ENCODE assay signal across 22 cellular contexts in genomic region chr18:25463726-25464125, GRCh38.
DNase-seq lines count a peak whose midpoint lies in the region; ATAC-seq, FAIRE-seq and TF ChIP-seq lines count a peak whose summit lies in the region.
"Had no signal": no experiment of that assay in that cellular context is flagged by ENCODE, and none has a peak within 500 bp of the region (broad histone marks: within the 10 kb centered on the region; RNA-seq: fewer than 3 reads in every experiment).

No MANE protein-coding gene starts in this region.

- no peak overlapping the region for H2AFZ ChIP-seq in K562 (ENCODE audit: low read depth, low read length)
- H2AFZ ChIP-seq: GM23338 had no signal

- H3K9me3 ChIP-seq in AG04450 (ENCODE audit: control insufficient read depth, insufficient read depth, low read length) (no peaks in the 10 kb centered on the region), HEK293 (ENCODE audit: control insufficient read depth, insufficient read depth, low read depth, low read length) (no peaks in the 10 kb centered on the region), K562 (replicated peaks; ENCODE audit: control insufficient read depth, insufficient read depth, low read depth, low read length) (no peaks in the 10 kb centered on the region), prostate gland (no peaks in the 10 kb centered on the region)
- H3K9me3 ChIP-seq: BLaER1 treated with 17β-estradiol and CSF1 and Interleukin-3, amounts not matched to agents 10 nM and 100 nM had no signal

- BruUV-seq in K562 (replicated peaks; lab: Mats Ljungman, UMichigan): no TSS peak

- no peak for TF ChIP-seq RAD21 in K562 (CRISPR knock-in tag; conservative IDR thresholded peaks at IDR 0.05 in 1 of 2, IDR thresholded peaks at IDR 0.05 in 1 of 2)

- CTCF ChIA-PET in AG04450 (lab: Charles Lee): no interaction called here
- CTCF ChIA-PET in HEK293 (lab: Yijun Ruan, JAX): interaction anchor here (0.8 to 1.1 kb wide), 2 partner anchors 11 to 205 kb away, joined by 3 read pairs; no protein-coding TSS in a partner anchor
- CTCF ChIA-PET in K562 (lab: Yijun Ruan, JAX; ENCODE audit: low intra/inter-chr PET ratio): no interaction called here

- POLR2A ChIA-PET in AG04450 (lab: Yijun Ruan, JAX): interaction anchor here (0.6 to 1.0 kb wide), 4 partner anchors 10 to 627 kb away, joined by 3 to 5 read pairs (median 3); no protein-coding TSS in a partner anchor
- POLR2A ChIA-PET in HEK293 (lab: Yijun Ruan, JAX): no interaction called here
- POLR2A ChIA-PET in K562 (lab: Yijun Ruan, JAX): no interaction called here

- H3K9ac ChIP-seq in K562 (ENCODE audit: insufficient read depth in 1 of 2, low read depth in 2 of 2, low read length in 2 of 2): no peak overlapping the region
- H3K9ac ChIP-seq: BLaER1 treated with 17β-estradiol and CSF1 and Interleukin-3, amounts not matched to agents 10 nM and 100 nM had no signal

- WGBS in K562 (ENCODE audit: insufficient coverage, low coverage, missing lambda C conversion rate): 0% methylated on average over 4 of the region's 4 CpGs
- 73% methylated on average over 4 of the region's 4 CpGs for WGBS in prostate gland

- no peaks in the 10 kb centered on the region for H3K27me3 ChIP-seq in AG04450 (ENCODE audit: control insufficient read depth, insufficient read depth, low read length)
- H3K27me3 ChIP-seq in K562 (ENCODE audit: control insufficient read depth in 2 of 2, insufficient read depth in 2 of 2, low read length in 2 of 2): no peaks in the 10 kb centered on the region
- no peaks in the 10 kb centered on the region for H3K27me3 ChIP-seq in prostate gland (replicated peaks; ENCODE audit: insufficient read depth)
- H3K27me3 ChIP-seq: BLaER1 treated with 17β-estradiol and CSF1 and Interleukin-3, amounts not matched to agents 10 nM and 100 nM had no signal

- peaks cover 4% of the 10 kb centered on the region for H3K9me3 Mint-ChIP-seq in neural crest cell
- H3K9me3 Mint-ChIP-seq: CD8-positive, alpha-beta T cell; GM23338 had no signal

- H3K27ac ChIP-seq in AG04450 (ENCODE audit: low read depth, low read length) (peak overlapping the region; percentile 49), HEK293 (ENCODE audit: extremely low read depth, low read depth, low read length) (no peak overlapping the region), K562 (ENCODE audit: extremely low read depth, low read depth, low read length) (no peak overlapping the region), prostate gland (no peak overlapping the region)
- H3K27ac ChIP-seq: BLaER1 treated with 17β-estradiol and CSF1 and Interleukin-3, amounts not matched to agents 10 nM and 100 nM had no signal

- H3K4me3 Mint-ChIP-seq in neural crest cell: no peak overlapping the region
- H3K4me3 Mint-ChIP-seq: B cell; CD8-positive, alpha-beta T cell; GM23338 had no signal

- H3K27me3 Mint-ChIP-seq in neural crest cell (ENCODE audit: low read depth): no peaks in the 10 kb centered on the region
- H3K27me3 Mint-ChIP-seq: B cell had no signal

- H3K4me1 ChIP-seq in HEK293 (ENCODE audit: control insufficient read depth, insufficient read depth, low read length): no peaks in the 10 kb centered on the region
- H3K4me1 ChIP-seq in K562 (replicated peaks in 1 of 2; ENCODE audit: control insufficient read depth in 2 of 2, insufficient read depth in 2 of 2, low read length in 2 of 2): no peaks in the 10 kb centered on the region
- no peaks in the 10 kb centered on the region for H3K4me1 ChIP-seq in prostate gland (replicated peaks)

- H3K79me2 ChIP-seq in K562 (ENCODE audit: control insufficient read depth, insufficient read depth, low read length): no peaks in the 10 kb centered on the region

- no peak for ATAC-seq in K562
- ATAC-seq: CD8-positive, alpha-beta T cell; HCT116 had no signal

- no peak for DNase-seq in AG04450 (ENCODE audit: low read depth, low spot score)
- no peak for DNase-seq in K562 (ENCODE audit: extremely low read depth in 1 of 4, low spot score in 3 of 4)
- no peak for DNase-seq in neural crest cell (ENCODE audit: low read depth, low spot score)
- DNase-seq in NK-92 (lab: John Stamatoyannopoulos, UW; ENCODE audit: unreplicated experiment): no peak
- no peak for DNase-seq in Kasumi-1 (lab: John Stamatoyannopoulos, UW)
- no peak for DNase-seq in GM19239 (ENCODE audit: insufficient read length, low spot score)
- no peak for DNase-seq in prostate gland (ENCODE audit: low spot score)
- DNase-seq: 8988T; CD8-positive, alpha-beta T cell; COR-L47; DMS 273 treated with DMSO at 0.1 percent for 48 hours; DMS53; DND-41; Karpas-422; KBM-7 had no signal

- H3K27ac Mint-ChIP-seq in neural crest cell (ENCODE audit: unreplicated experiment): peak overlapping the region; percentile 53
- H3K27ac Mint-ChIP-seq: B cell; CD8-positive, alpha-beta T cell; GM23338 had no signal

- TF ChIP-seq POLR2A in K562 (conservative IDR thresholded peaks at IDR 0.05) (no peak), prostate gland (IDR thresholded peaks at IDR 0.05) (no peak)

- no peaks in the 10 kb centered on the region for H3K9me1 ChIP-seq in K562 (ENCODE audit: control insufficient read depth, insufficient read depth, low read length)

- no peak overlapping the region for H3K4me2 ChIP-seq in K562 (ENCODE audit: insufficient read depth, low read length)
- H3K4me2 ChIP-seq: BLaER1 treated with 17β-estradiol and CSF1 and Interleukin-3, amounts not matched to agents 10 nM and 100 nM; GM23338 had no signal

- H4K20me1 ChIP-seq in K562 (replicated peaks; ENCODE audit: control insufficient read depth, insufficient read depth, low read length): no peaks in the 10 kb centered on the region
- H4K20me1 ChIP-seq: BLaER1 treated with 17β-estradiol and CSF1 and Interleukin-3, amounts not matched to agents 10 nM and 100 nM had no signal

- no peaks in the 10 kb centered on the region for H3K36me3 Mint-ChIP-seq in neural crest cell (ENCODE audit: low read depth)
- H3K36me3 Mint-ChIP-seq: CD8-positive, alpha-beta T cell had no signal

- H3K4me1 Mint-ChIP-seq in neural crest cell: peaks cover 59% of the 10 kb centered on the region
- H3K4me1 Mint-ChIP-seq: B cell had no signal

- in situ Hi-C loops in K562 (cut with MboI): no loop called here

- TF ChIP-seq CTCF in AG04450 (IDR thresholded peaks at IDR 0.05; ENCODE audit: low read depth, low read length) (no peak), HEK293 (tag by site-specific recombination; IDR thresholded peaks at IDR 0.05) (no peak), K562 (IDR thresholded peaks at IDR 0.05 in 2 of 3, conservative IDR thresholded peaks at IDR 0.05 in 1 of 3; ENCODE audit: insufficient read depth in 2 of 3, low read depth in 1 of 3, low read length in 3 of 3) (no peak), neural crest cell (conservative IDR thresholded peaks at IDR 0.05) (no peak), prostate gland (IDR thresholded peaks at IDR 0.05) (no peak)

- H3K4me3 ChIP-seq in AG04450 (ENCODE audit: low read depth, low read length) (no peak overlapping the region), HEK293 (ENCODE audit: low read depth, low read length) (no peak overlapping the region), K562 (no peak overlapping the region), prostate gland (no peak overlapping the region)
- H3K4me3 ChIP-seq: BLaER1 treated with 17β-estradiol and CSF1 and Interleukin-3, amounts not matched to agents 10 nM and 100 nM; GM23338 had no signal

- intact Hi-C loops in K562 (cut with micrococcal nuclease) (loop anchor here (10.0 kb wide), 1 partner anchor 49 kb away; no protein-coding TSS in a partner anchor), prostate gland (cut with DNase I) (no loop called here)

- H3K36me3 ChIP-seq in HEK293 (ENCODE audit: control insufficient read depth in 2 of 2, insufficient read depth in 1 of 2, low read length in 2 of 2): no peaks in the 10 kb centered on the region
- no peaks in the 10 kb centered on the region for H3K36me3 ChIP-seq in K562 (ENCODE audit: control insufficient read depth, insufficient read depth, low read length)
- no peaks in the 10 kb centered on the region for H3K36me3 ChIP-seq in prostate gland
- H3K36me3 ChIP-seq: BLaER1 treated with 17β-estradiol and CSF1 and Interleukin-3, amounts not matched to agents 10 nM and 100 nM had no signal

- no peak for TF ChIP-seq EP300 in K562 (IDR thresholded peaks at IDR 0.05; ENCODE audit: low read length)

- no peak for FAIRE-seq in K562 (lab: Jason Lieb, UNC)
- FAIRE-seq in GM19239 (lab: Jason Lieb, UNC): no peak
- FAIRE-seq: GM12891, H54 had no signal

TF ChIP-seq in HEK293, 187 proteins besides CTCF, POLR2A, EP300 and RAD21 (continues in another document):
- no peak for TF ChIP-seq ZNF664 (tag by site-specific recombination; IDR thresholded peaks at IDR 0.05)
- 0 out of 2 replicates have a peak, but pooled peaks have one; percentile 55 for TF ChIP-seq ZNF24 (tag by site-specific recombination; IDR thresholded peaks at IDR 0.05)
- TF ChIP-seq MEIS1 (CRISPR knock-in tag; IDR thresholded peaks at IDR 0.05; ENCODE audit: borderline replicate concordance): no peak
- no peak for TF ChIP-seq ZNF76 (tag by site-specific recombination; IDR thresholded peaks at IDR 0.05; ENCODE audit: borderline replicate concordance, low read depth)
- no peak for TF ChIP-seq MZF1 (tag by site-specific recombination; IDR thresholded peaks at IDR 0.05; ENCODE audit: borderline replicate concordance)

TF ChIP-seq in K562, 482 proteins besides CTCF, POLR2A, EP300 and RAD21:
- TF ChIP-seq THRAP3 (IDR thresholded peaks at IDR 0.05; ENCODE audit: borderline replicate concordance): no peak
- TF ChIP-seq ZNF24 (IDR thresholded peaks at IDR 0.05): peak; percentile 97
